Comparison of ENCODE assay signal across 8 cellular contexts in genomic region chr7:113086928-113087277, GRCh38. TPM values are rescaled to one million over a fixed set of nuclear protein-coding genes. Genes with fewer than 3 reads are reported as not detected.
DNase-seq lines count a peak whose midpoint lies in the region; ATAC-seq and TF ChIP-seq lines count a peak whose summit lies in the region.

No MANE protein-coding gene starts in this region.

- H3K27ac ChIP-seq in coronary artery = no peak overlapping the region
- H3K27ac ChIP-seq in aorta (ENCODE audit: low read depth in 1 of 2, low read length in 2 of 2) = peak overlapping the region in 1 of 2 donors; percentile 44
- H3K27ac ChIP-seq in OCI-LY7 (ENCODE audit: low read depth, low read length, poor library complexity, severe bottlenecking) = no peak overlapping the region

- H2AFZ ChIP-seq in OCI-LY7 (ENCODE audit: low read length) = no peak overlapping the region

- no peaks in the 10 kb centered on the region for H3K9me2 ChIP-seq in OCI-LY7 (ENCODE audit: insufficient read depth, low read length)

- H3K4me2 ChIP-seq in OCI-LY7 (ENCODE audit: low read length) = no peak overlapping the region

- WGBS in aorta, 2 donors = 11 to 18% methylated on average over 3 of the region's 3 CpGs

- BruUV-seq in OCI-LY7 (replicated peaks; lab: Mats Ljungman, UMichigan) = no TSS peak

- no peaks in the 10 kb centered on the region for H3K9me3 Mint-ChIP-seq in stimulated activated naive CD8-positive, alpha-beta T cell treated with anti-CD3 and anti-CD28 coated beads, Interleukin-15, amount 100 ng/mL, for 72 hours
- H3K9me3 Mint-ChIP-seq in naive B cell = peaks cover 0 to 3% (median 0%) of the 10 kb centered on the region in 7 donors

- no peaks in the 10 kb centered on the region for H3K79me2 ChIP-seq in OCI-LY7 (ENCODE audit: insufficient read depth, low read depth, low read length)

- no peak for ATAC-seq in stimulated activated naive CD8-positive, alpha-beta T cell treated with anti-CD3 and anti-CD28 coated beads, Interleukin-15, amount 100 ng/mL, for 72 hours
- no peak for ATAC-seq in stimulated activated naive CD8-positive, alpha-beta T cell treated with anti-CD3 and anti-CD28 coated beads, Interleukin-15, Interleukin-2, amounts not matched to agents 100 U/mL and 50 U/mL, for 24 hours
- no peak for ATAC-seq in naive B cell (ENCODE audit: low read depth in 2 of 2)
- no peak for ATAC-seq in aorta (ENCODE audit: low FRiP score)
- no peak for ATAC-seq in HG02938 (IDR thresholded peaks at IDR 0.05; ENCODE audit: unreplicated experiment)
- ATAC-seq in GM18502 (IDR thresholded peaks at IDR 0.05; ENCODE audit: poor library complexity, unreplicated experiment) = no peak

- H3K4me3 Mint-ChIP-seq in stimulated activated naive CD8-positive, alpha-beta T cell treated with anti-CD3 and anti-CD28 coated beads, Interleukin-15, amount 100 ng/mL, for 72 hours = peak overlapping the region; percentile 26 to 72
- peak overlapping the region in 6 of 8 donors; percentile 40 to 72 (median 52) for H3K4me3 Mint-ChIP-seq in naive B cell

- no peaks in the 10 kb centered on the region for H3K27me3 ChIP-seq in aorta (ENCODE audit: control insufficient read depth in 1 of 2, insufficient read depth in 2 of 2, low read length in 1 of 2)

- intact Hi-C loops in aorta (cut with DNase I) (no loop called here), OCI-LY7 (cut with micrococcal nuclease; ENCODE audit: unreplicated experiment) (no loop called here)

- H3K4me1 Mint-ChIP-seq in stimulated activated naive CD8-positive, alpha-beta T cell treated with anti-CD3 and anti-CD28 coated beads, Interleukin-15, amount 100 ng/mL, for 72 hours = peaks cover 6% of the 10 kb centered on the region
- peaks cover 11 to 13% (median 12%) of the 10 kb centered on the region in 3 donors for H3K4me1 Mint-ChIP-seq in naive B cell

- no peaks in the 10 kb centered on the region for H4K20me1 ChIP-seq in OCI-LY7 (ENCODE audit: insufficient read depth, low read length)

- H3K4me3 ChIP-seq in coronary artery = peak overlapping the region; percentile 73
- peak overlapping the region; percentile 82 to 96 for H3K4me3 ChIP-seq in aorta (ENCODE audit: low read length in 2 of 2)
- H3K4me3 ChIP-seq in OCI-LY7 (ENCODE audit: low read depth, low read length, poor library complexity, severe bottlenecking) = no peak overlapping the region

- no peak for TF ChIP-seq CTCF in coronary artery (IDR thresholded peaks at IDR 0.05)
- TF ChIP-seq CTCF in OCI-LY7 (conservative IDR thresholded peaks at IDR 0.05; ENCODE audit: low read length) = no peak

- DNase-seq in stimulated activated naive CD8-positive, alpha-beta T cell treated with anti-CD3 and anti-CD28 coated beads, Interleukin-15, amount 100 ng/mL, for 72 hours = no peak
- no peak for DNase-seq in stimulated activated naive CD8-positive, alpha-beta T cell treated with anti-CD3 and anti-CD28 coated beads, Interleukin-15, Interleukin-2, amounts not matched to agents 100 U/mL and 50 U/mL, for 24 hours
- DNase-seq in coronary artery (ENCODE audit: low spot score) (no peak), naive B cell (no peak), aorta (no peak), OCI-LY7 (ENCODE audit: low spot score) (no peak)

- H3K36me3 Mint-ChIP-seq in naive B cell = no peaks in the 10 kb centered on the region

- H3K36me3 ChIP-seq in aorta (ENCODE audit: control insufficient read depth in 1 of 2, insufficient read depth in 2 of 2, low read length in 1 of 2) (no peaks in the 10 kb centered on the region), OCI-LY7 (ENCODE audit: insufficient read depth, low read length) (no peaks in the 10 kb centered on the region)

- H3K9me3 ChIP-seq in aorta (ENCODE audit: control insufficient read depth, low read length) (no peaks in the 10 kb centered on the region), OCI-LY7 (ENCODE audit: low read length) (no peaks in the 10 kb centered on the region)

- no peak overlapping the region for H3K27ac Mint-ChIP-seq in stimulated activated naive CD8-positive, alpha-beta T cell treated with anti-CD3 and anti-CD28 coated beads, Interleukin-15, amount 100 ng/mL, for 72 hours
- H3K27ac Mint-ChIP-seq in naive B cell = no peak overlapping the region

- H3K4me1 ChIP-seq in aorta (ENCODE audit: control insufficient read depth in 1 of 2, insufficient read depth in 2 of 2, low read length in 2 of 2) (no peaks in the 10 kb centered on the region), OCI-LY7 (ENCODE audit: insufficient read depth, low read length, poor library complexity, severe bottlenecking) (no peaks in the 10 kb centered on the region)

- H3K27me3 Mint-ChIP-seq in stimulated activated naive CD8-positive, alpha-beta T cell treated with anti-CD3 and anti-CD28 coated beads, Interleukin-15, amount 100 ng/mL, for 72 hours = peaks cover 59% of the 10 kb centered on the region
- H3K27me3 Mint-ChIP-seq in naive B cell = peaks cover 37 to 53% (median 42%) of the 10 kb centered on the region in 3 donors

- CTCF ChIA-PET in OCI-LY7 (lab: Charles Lee; ENCODE audit: unreplicated experiment) = interaction anchor here (0.7 kb wide), 1 partner anchor 16 kb away, joined by 3 read pairs; no protein-coding TSS in a partner anchor

- POLR2A ChIA-PET in OCI-LY7 (lab: Charles Lee) = interaction anchor here (0.6 kb wide), 1 partner anchor 320 kb away, joined by 4 read pairs; no protein-coding TSS in a partner anchor

RNA-seq across cellular contexts. Expression of gene GPR85, which starts 0.3 kb away (rescaled TPM):
- polyA plus RNA-seq in naive B cell (ENCODE audit: low read depth in 6 of 6) (not detected), aorta (1 to 10 TPM in 1 of 2 donors, under 1 TPM in 1; 0.49 to 3.4 TPM)
- total RNA-seq in aorta (1 to 10 TPM in 1 of 2 donors, under 1 TPM in 1; 0.32 to 2.5 TPM), OCI-LY7 (2022) (not detected in 2 replicates)
- not detected in 2 replicates for total RNA-seq in OCI-LY7 (2014; rRNA removed; shearing (Covaris generic))

RNA-seq across cellular contexts. Expression of gene SMIM30, which starts 31.5 kb away (rescaled TPM):
- 10 to 100 TPM; 32.9 to 79.7 (median 53.6) TPM for polyA plus RNA-seq in naive B cell (ENCODE audit: low read depth in 6 of 6)
- total RNA-seq in aorta = 10 to 100 TPM; 31.6 to 33.5 TPM
- 100 to 1,000 TPM in 1 of 2 donors, 10 to 100 TPM in 1; 52.3 to 102 TPM for polyA plus RNA-seq in aorta
- 45.5 and 55.1 TPM in 2 replicates for total RNA-seq in OCI-LY7 (2014; rRNA removed; shearing (Covaris generic))
- total RNA-seq in OCI-LY7 (2022) = 43.3 and 48.7 TPM in 2 replicates
